In the genomic region with DNA sequence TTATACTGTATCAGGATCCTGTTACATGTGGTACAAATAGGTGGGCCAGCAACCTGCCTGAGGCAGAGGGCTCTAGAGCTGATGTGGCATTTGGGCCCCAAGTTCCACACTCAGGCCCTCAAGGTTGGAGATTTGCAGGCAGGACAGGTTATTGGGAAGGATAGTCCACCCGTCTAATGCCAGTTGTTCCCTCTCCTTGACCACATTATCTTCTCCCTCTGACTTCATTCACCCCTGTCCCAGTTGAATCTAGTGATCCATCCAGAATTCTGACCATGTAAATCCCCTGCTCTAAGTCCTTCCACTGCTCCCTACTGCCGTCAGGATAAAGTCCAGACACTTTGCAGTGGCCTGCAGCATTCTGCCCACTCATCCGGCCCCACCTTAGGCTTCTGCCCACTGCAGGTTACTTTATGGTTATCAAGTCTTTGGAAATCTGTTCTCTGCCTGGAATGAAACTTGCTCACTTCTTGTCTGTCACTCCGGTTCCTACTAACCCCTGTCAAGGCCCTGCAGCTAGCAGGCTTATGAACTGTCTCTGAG, we compare ENCODE assay signal across 10 cellular contexts. TPM values are rescaled to one million over a fixed set of nuclear protein-coding genes. Genes with fewer than 3 reads are reported as not detected.
DNase-seq lines count a peak whose midpoint lies in the region; ATAC-seq and TF ChIP-seq lines count a peak whose summit lies in the region.
"Had no signal": no experiment of that assay in that cellular context is flagged by ENCODE, and none has a peak within 500 bp of the region (broad histone marks: within the 10 kb centered on the region; RNA-seq: fewer than 3 reads in every experiment).

No MANE protein-coding gene starts in this region.

- H3K4me1 ChIP-seq in BLaER1 (peaks cover 79% of the 10 kb centered on the region), Loucy (ENCODE audit: insufficient read depth, low read length, poor library complexity, severe bottlenecking) (peaks cover 64% of the 10 kb centered on the region), neutrophil (ENCODE audit: control insufficient read depth in 1 of 2, insufficient read depth in 1 of 2, low read depth in 1 of 2, low read length in 1 of 2) (peaks cover 84 to 86% of the 10 kb centered on the region in 2 experiments)
- H3K4me1 ChIP-seq in effector memory CD4-positive, alpha-beta T cell (ENCODE audit: control insufficient read depth, insufficient read depth, low read length, poor library complexity, severe bottlenecking): peaks cover 59% of the 10 kb centered on the region

- H4K20me1 ChIP-seq in BLaER1: peaks cover 19% of the 10 kb centered on the region
- H4K20me1 ChIP-seq in Loucy (ENCODE audit: insufficient read depth, low read length, poor library complexity, severe bottlenecking): peaks cover 28% of the 10 kb centered on the region

- H3K9ac ChIP-seq in BLaER1 (no peak overlapping the region), Loucy (ENCODE audit: low read depth, low read length, poor library complexity, severe bottlenecking) (peak overlapping the region; percentile 99)

- peaks cover 64% of the 10 kb centered on the region for H3K79me2 ChIP-seq in Loucy (ENCODE audit: insufficient read depth, low read length)

- H3F3A ChIP-seq in Loucy (ENCODE audit: low read depth): peaks cover 14% of the 10 kb centered on the region; the same call in 1 of the 2 replicates

- H3K36me3 ChIP-seq in BLaER1 (peaks cover 5% of the 10 kb centered on the region), Loucy (ENCODE audit: insufficient read depth, low read length) (no peaks in the 10 kb centered on the region), neutrophil (no peaks in the 10 kb centered on the region)
- no peaks in the 10 kb centered on the region for H3K36me3 ChIP-seq in effector memory CD4-positive, alpha-beta T cell (ENCODE audit: control insufficient read depth, insufficient read depth, low read length)

- H3K4me3 ChIP-seq in BLaER1: no peak overlapping the region
- H3K4me3 ChIP-seq in Loucy (ENCODE audit: low read length, poor library complexity, severe bottlenecking): peak overlapping the region; percentile 88
- H3K4me3 ChIP-seq in effector memory CD4-positive, alpha-beta T cell (ENCODE audit: insufficient read depth, low read depth, low read length, poor library complexity, severe bottlenecking): no peak overlapping the region
- H3K4me3 ChIP-seq in neutrophil (ENCODE audit: low read depth in 1 of 2, low read length in 1 of 2): peak overlapping the region in 1 of 2 experiments; percentile 94

- H2AFZ ChIP-seq in Loucy (ENCODE audit: low read length): no peak overlapping the region

- H3K9me3 ChIP-seq in BLaER1 (no peaks in the 10 kb centered on the region), Loucy (ENCODE audit: insufficient read depth, low read depth, low read length) (no peaks in the 10 kb centered on the region), neutrophil (no peaks in the 10 kb centered on the region)
- no peaks in the 10 kb centered on the region for H3K9me3 ChIP-seq in effector memory CD4-positive, alpha-beta T cell (ENCODE audit: control insufficient read depth, low read length)

- no peak for TF ChIP-seq CTCF in Loucy (conservative IDR thresholded peaks at IDR 0.05; ENCODE audit: low read length)
- TF ChIP-seq CTCF in neutrophil (IDR thresholded peaks at IDR 0.05): no peak

- H3K9me2 ChIP-seq in Loucy (replicated peaks; ENCODE audit: low read depth, low read length): no peaks in the 10 kb centered on the region

- H3K27me3 ChIP-seq in BLaER1 (no peaks in the 10 kb centered on the region), Loucy (ENCODE audit: insufficient read depth, low read length, poor library complexity, severe bottlenecking) (no peaks in the 10 kb centered on the region), neutrophil (no peaks in the 10 kb centered on the region)
- no peaks in the 10 kb centered on the region for H3K27me3 ChIP-seq in effector memory CD4-positive, alpha-beta T cell (replicated peaks; ENCODE audit: control insufficient read depth, insufficient read depth, low read length, poor library complexity, severe bottlenecking)

- DNase-seq in effector memory CD4-positive, alpha-beta T cell: no peak
- DNase-seq in cerebellum (ENCODE audit: low spot score): no peak
- DNase-seq in GF-D8 (lab: John Stamatoyannopoulos, UW): no peak
- DNase-seq: DMS153, NCI-H510A had no signal

- H3K27ac ChIP-seq in BLaER1 (peak overlapping the region; percentile 95), neutrophil (peak overlapping the region; percentile 95)
- peak overlapping the region; percentile 83 for H3K27ac ChIP-seq in effector memory CD4-positive, alpha-beta T cell (ENCODE audit: insufficient read depth, low read length, poor library complexity, severe bottlenecking)

- no peak for ATAC-seq in GM21786 (IDR thresholded peaks at IDR 0.05; ENCODE audit: unreplicated experiment)
- no peak for ATAC-seq in GM18907 (IDR thresholded peaks at IDR 0.05; ENCODE audit: unreplicated experiment)

- H3K4me2 ChIP-seq in BLaER1: peak overlapping the region; percentile 87
- peak overlapping the region; percentile 85 for H3K4me2 ChIP-seq in Loucy (ENCODE audit: low read depth, low read length, poor library complexity, severe bottlenecking)

RNA-seq across cellular contexts. Expression of a gene that starts 1.9 kb away (rescaled TPM):
- 21.1 TPM for total RNA-seq in cerebellum
